In the genomic region with DNA sequence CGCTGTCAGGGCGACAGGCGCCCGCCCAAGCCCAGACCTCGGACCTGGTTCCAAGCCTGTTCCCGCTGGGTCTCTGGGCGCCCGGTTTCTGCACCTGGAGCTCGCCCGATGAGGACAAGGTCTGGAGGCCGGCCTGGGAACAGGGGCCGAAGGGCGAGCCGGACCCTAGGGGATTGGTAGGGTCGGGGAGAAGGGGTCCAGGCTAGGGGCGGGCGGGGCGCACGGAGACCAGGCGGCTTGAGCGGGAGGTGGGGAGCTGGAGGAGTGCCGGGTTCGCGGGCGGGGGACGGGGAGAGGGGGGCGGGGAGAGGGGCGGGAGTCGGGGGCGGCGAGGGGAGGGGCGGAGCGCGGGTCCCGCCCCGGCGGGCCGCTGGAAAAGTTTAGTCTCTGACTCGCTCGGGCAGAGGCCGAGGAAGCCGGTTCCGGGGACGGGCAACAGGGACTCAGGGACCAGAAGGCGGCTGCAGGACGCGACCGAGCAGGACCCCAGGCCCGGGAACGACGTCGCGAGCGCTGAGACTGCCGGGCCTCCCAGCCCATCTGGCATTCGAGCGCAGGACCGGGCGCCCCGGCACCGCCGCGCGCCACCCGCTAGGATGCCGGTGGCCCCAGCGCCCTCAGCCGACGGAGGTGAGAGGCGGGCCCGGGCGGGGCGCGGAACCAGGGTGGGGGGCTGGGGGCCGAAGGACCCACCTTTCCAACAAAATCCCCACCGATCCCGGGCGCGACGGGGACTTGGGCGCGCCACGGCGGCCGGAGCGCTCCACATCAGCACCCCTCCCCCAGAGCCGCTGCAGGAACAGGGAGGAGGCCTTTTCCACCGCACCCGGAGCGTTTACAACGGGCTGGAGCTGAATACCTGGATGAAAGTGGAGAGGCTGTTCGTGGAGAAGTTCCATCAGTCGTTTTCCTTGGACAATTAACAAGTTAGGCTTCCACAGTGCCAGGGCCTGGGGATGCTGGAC, we compare ENCODE assay signal across 9 cellular contexts. TPM values are rescaled to one million over a fixed set of nuclear protein-coding genes. Genes with fewer than 3 reads are reported as not detected.
DNase-seq lines count a peak whose midpoint lies in the region; ATAC-seq and TF ChIP-seq lines count a peak whose summit lies in the region.
"Had no signal": no experiment of that assay in that cellular context is flagged by ENCODE, and none has a peak within 500 bp of the region (broad histone marks: within the 10 kb centered on the region; RNA-seq: fewer than 3 reads in every experiment).

A gene (plus strand): TSS at position 403 of the 965 bp plus-strand sequence. CDS start 9,733 bp downstream, outside the sequence.

- H3K4me1 ChIP-seq in ovary (ENCODE audit: insufficient read depth), result peaks cover 12% of the 10 kb centered on the region

- TF ChIP-seq EP300 in ovary (IDR thresholded peaks at IDR 0.05), result no peak

- intact Hi-C loops in Right ventricle myocardium inferior (cut with DNase I) (loop anchor here (2.0 to 5.0 kb wide), 4 partner anchors 104 to 209 kb away; no protein-coding TSS in a partner anchor), ovary (cut with DNase I) (no loop called here)

- TF ChIP-seq POLR2A in ovary (IDR thresholded peaks at IDR 0.05), result no peak

- no peak for TF ChIP-seq CTCF in ovary (IDR thresholded peaks at IDR 0.05)

- H3K36me3 ChIP-seq in ovary, result no peaks in the 10 kb centered on the region

- H3K9me3 ChIP-seq in ovary, result no peaks in the 10 kb centered on the region

- H3K27ac ChIP-seq in ovary, result no peak within 1 kb of the TSS

- DNase-seq in SIG-M5 treated with dmso at 0.1 percent for 504 hours (lab: John Stamatoyannopoulos, UW; ENCODE audit: unreplicated experiment) (peak; percentile 54), SIG-M5 (lab: John Stamatoyannopoulos, UW) (no peak), Right ventricle myocardium inferior (ENCODE audit: missing footprints) (peak; percentile 76), ovary (peak; percentile 30 to 54 (median 39)), activated gamma-delta T cell treated with Interleukin-2 at 50 U/mL for 16 hours (no peak), HK-2 (ENCODE audit: unreplicated experiment) (no peak), NCI-H510A treated with DMSO at 0.1 percent for 48 hours (lab: John Stamatoyannopoulos, UW) (no peak)
- peak; percentile 41 to 62 for DNase-seq in activated T-cell treated with anti-CD3 and anti-CD28 coated beads, Interleukin-2, amount 50 U/mL, for 48 hours
- DNase-seq: DND-41 had no signal

- H3K27me3 ChIP-seq in ovary, result no peaks in the 10 kb centered on the region

- 2 to 4% (median 3%) methylated on average over 57 to 92 of the region's 93 CpGs for WGBS in ovary, 3 donors

- H3K4me3 ChIP-seq in ovary, result peak within 1 kb of the TSS; percentile 56

- ATAC-seq in Right ventricle myocardium inferior, result peak; percentile 87

RNA-seq across cellular contexts. Expression of the gene that starts here (rescaled TPM):
- total RNA-seq in Right ventricle myocardium inferior, result 27.5 TPM
- total RNA-seq in ovary, result 10 to 100 TPM in 2 of 7 donors, 1 to 10 TPM in 5; 1.9 to 12.4 (median 5.9) TPM
- 10 to 100 TPM in 1 of 2 donors, 1 to 10 TPM in 1; 3.1 to 18.5 TPM for polyA plus RNA-seq in ovary

Comparison
In these comparisons a context has a peak if more than half of its experiments do, and no peak if none do; other contexts are left out.
1. DNase-seq: peak in SIG-M5 treated with dmso at 0.1 percent for 504 hours (single experiment), activated T-cell treated with anti-CD3 and anti-CD28 coated beads, Interleukin-2, amount 50 U/mL, for 48 hours (2 of 2), Right ventricle myocardium inferior (single experiment) and ovary (5 of 5); none in SIG-M5 (single experiment), activated gamma-delta T cell treated with Interleukin-2 at 50 U/mL for 16 hours (single experiment), HK-2 (single experiment) and NCI-H510A treated with DMSO at 0.1 percent for 48 hours (single experiment).